ENCODE assay signal across 14 cellular contexts in genomic region chr10:6212266-6212640, GRCh38. TPM values are rescaled to one million over a fixed set of nuclear protein-coding genes. Genes with fewer than 3 reads are reported as not detected.
DNase-seq lines count a peak whose midpoint lies in the region; ATAC-seq and TF ChIP-seq lines count a peak whose summit lies in the region.
"Had no signal": no experiment of that assay in that cellular context is flagged by ENCODE, and none has a peak within 500 bp of the region (broad histone marks: within the 10 kb centered on the region; RNA-seq: fewer than 3 reads in every experiment).

No MANE protein-coding gene starts in this region.

- H3K4me3 Mint-ChIP-seq in endodermal cell = no peak overlapping the region
- no peak overlapping the region for H3K4me3 Mint-ChIP-seq in stimulated activated naive B cell treated with anti-CD40 and anti-IgM and Interleukin-4, amounts not matched to agents 10 μg/mL and 1 μg/mL and 100 μg/mL, for 72 hours
- H3K4me3 Mint-ChIP-seq: B cell had no signal

- H3K36me3 ChIP-seq in GM23248 (ENCODE audit: low read depth) = peaks cover 13% of the 10 kb centered on the region; the same call in 1 of the 2 replicates
- H3K36me3 ChIP-seq in endodermal cell (ENCODE audit: control insufficient read depth, insufficient read depth, low read length) = peaks cover 48% of the 10 kb centered on the region
- peaks cover 6% of the 10 kb centered on the region for H3K36me3 ChIP-seq in mesendoderm (ENCODE audit: control insufficient read depth, insufficient read depth, low read length)

- ATAC-seq in stimulated activated naive B cell treated with anti-CD40 and anti-IgM and Interleukin-4, amounts not matched to agents 10 μg/mL and 1 μg/mL and 100 μg/mL, for 72 hours (replicated peaks) = no peak
- ATAC-seq in GM21576 (IDR thresholded peaks at IDR 0.05; ENCODE audit: unreplicated experiment) (no peak), GM18861 (IDR thresholded peaks at IDR 0.05; ENCODE audit: unreplicated experiment) (no peak), HG02938 (IDR thresholded peaks at IDR 0.05; ENCODE audit: unreplicated experiment) (no peak)

- H3K27me3 Mint-ChIP-seq in endodermal cell (ENCODE audit: insufficient read depth) = no peaks in the 10 kb centered on the region
- H3K27me3 Mint-ChIP-seq in stimulated activated naive B cell treated with anti-CD40 and anti-IgM and Interleukin-4, amounts not matched to agents 10 μg/mL and 1 μg/mL and 100 μg/mL, for 72 hours = no peaks in the 10 kb centered on the region
- H3K27me3 Mint-ChIP-seq: B cell had no signal

- no peaks in the 10 kb centered on the region for H3F3A ChIP-seq in GM23248 (ENCODE audit: insufficient read depth)

- in situ Hi-C loops in GM23248 (cut with MboI) = no loop called here

- H2BK5ac ChIP-seq in mesendoderm (ENCODE audit: low read length) = no peak overlapping the region

- 37 to 44% methylated on average over 12 of the region's 12 CpGs for WGBS in GM23248 (ENCODE audit: low coverage in 1 of 2, low lambda C conversion rate in 2 of 2, missing lambda C conversion rate in 2 of 2), 2 experiments
- 89 to 95% methylated on average over 3 to 12 of the region's 12 CpGs for WGBS in endodermal cell (ENCODE audit: insufficient coverage in 1 of 2, insufficient read length in 1 of 2), 2 experiments
- WGBS in mesendoderm (ENCODE audit: extremely low coverage, insufficient coverage, low lambda C conversion rate) = no CpG with 5 or more reads among the region's 12 CpGs

- DNase-seq in GM23248 (no peak), endodermal cell (no peak), mesendoderm (no peak), COLO668 (lab: John Stamatoyannopoulos, UW; ENCODE audit: unreplicated experiment) (no peak)
- no peak for DNase-seq in stimulated activated naive B cell treated with anti-CD40 and anti-IgM and Interleukin-4, amounts not matched to agents 10 μg/mL and 1 μg/mL and 100 μg/mL, for 72 hours
- DNase-seq: activated gamma-delta T cell treated with Interleukin-2 at 50 U/mL for 16 hours, NCI-H2081 treated with DMSO at 0.1 percent for 48 hours, thyroid gland had no signal

- peak overlapping the region; percentile 38 for H3K4me2 ChIP-seq in GM23248 (ENCODE audit: unreplicated experiment)
- H3K4me2 ChIP-seq in mesendoderm (ENCODE audit: low read length) = no peak overlapping the region

- H2BK15ac ChIP-seq in mesendoderm (replicated peaks; ENCODE audit: low read depth) = no peak overlapping the region

- no peak for TF ChIP-seq CTCF in endodermal cell (conservative IDR thresholded peaks at IDR 0.05)

- no peak overlapping the region for H3K18ac ChIP-seq in mesendoderm (ENCODE audit: low read length)

- H3K79me1 ChIP-seq in mesendoderm (ENCODE audit: low read length) = peaks cover 25% of the 10 kb centered on the region

- H3K56ac ChIP-seq in mesendoderm (ENCODE audit: low read length) = no peak overlapping the region

- H4K5ac ChIP-seq in mesendoderm (ENCODE audit: low read length) = no peak overlapping the region

- H3K9me3 Mint-ChIP-seq in endodermal cell = no peaks in the 10 kb centered on the region
- H3K9me3 Mint-ChIP-seq in stimulated activated naive B cell treated with anti-CD40 and anti-IgM and Interleukin-4, amounts not matched to agents 10 μg/mL and 1 μg/mL and 100 μg/mL, for 72 hours = no peaks in the 10 kb centered on the region

- no peak overlapping the region for H3K4me3 ChIP-seq in GM23248
- H3K4me3 ChIP-seq in endodermal cell (ENCODE audit: low read length) = no peak overlapping the region
- no peak overlapping the region for H3K4me3 ChIP-seq in mesendoderm (ENCODE audit: low read length)
- H3K4me3 ChIP-seq: body of pancreas, thyroid gland had no signal

- no peaks in the 10 kb centered on the region for H3K9me3 ChIP-seq in GM23248 (ENCODE audit: low read depth)
- no peaks in the 10 kb centered on the region for H3K9me3 ChIP-seq in endodermal cell (ENCODE audit: control insufficient read depth, low read length)
- H3K9me3 ChIP-seq: body of pancreas, thyroid gland had no signal

- peaks cover 10% of the 10 kb centered on the region for H3K4me1 ChIP-seq in GM23248 (ENCODE audit: insufficient read depth)
- H3K4me1 ChIP-seq in endodermal cell (ENCODE audit: control insufficient read depth, insufficient read depth, low read length) = peaks cover 5% of the 10 kb centered on the region
- H3K4me1 ChIP-seq in mesendoderm (ENCODE audit: control insufficient read depth, low read depth, low read length) = peaks cover 6% of the 10 kb centered on the region
- H3K4me1 ChIP-seq: parathyroid adenoma had no signal

- H3K4ac ChIP-seq in mesendoderm (ENCODE audit: low read depth, low read length) = no peak overlapping the region

- no peak overlapping the region for H2AK5ac ChIP-seq in mesendoderm (ENCODE audit: low read length)

- no peaks in the 10 kb centered on the region for H3K9me2 ChIP-seq in GM23248 (ENCODE audit: insufficient read depth)

- H4K20me1 ChIP-seq in GM23248 (ENCODE audit: insufficient read depth) = 0 out of 2 replicates have a peak, but pooled peaks cover 4% of the 10 kb centered on the region

- H3K27ac ChIP-seq in GM23248 (0 out of 2 replicates have a peak overlapping the region, but pooled peaks have one; percentile 10), endodermal cell (ENCODE audit: low read depth, low read length) (peak overlapping the region; percentile 91), mesendoderm (ENCODE audit: low read depth, low read length) (no peak overlapping the region)
- H3K27ac ChIP-seq: body of pancreas, parathyroid adenoma, thyroid gland had no signal

- no peak overlapping the region for H3K27ac Mint-ChIP-seq in endodermal cell
- peak overlapping the region; percentile 31 for H3K27ac Mint-ChIP-seq in stimulated activated naive B cell treated with anti-CD40 and anti-IgM and Interleukin-4, amounts not matched to agents 10 μg/mL and 1 μg/mL and 100 μg/mL, for 72 hours
- H3K27ac Mint-ChIP-seq: B cell had no signal

- H2BK120ac ChIP-seq in mesendoderm (ENCODE audit: low read depth, low read length) = no peak overlapping the region

- H3K23ac ChIP-seq in mesendoderm (ENCODE audit: low read length) = peak overlapping the region; percentile 15

- peaks cover 12% of the 10 kb centered on the region for H3K4me1 Mint-ChIP-seq in endodermal cell
- H3K4me1 Mint-ChIP-seq in stimulated activated naive B cell treated with anti-CD40 and anti-IgM and Interleukin-4, amounts not matched to agents 10 μg/mL and 1 μg/mL and 100 μg/mL, for 72 hours = peaks cover 12 to 20% of the 10 kb centered on the region in 2 donors

- H3K79me2 ChIP-seq in GM23248 (ENCODE audit: insufficient read depth) (peaks cover 66% of the 10 kb centered on the region), mesendoderm (ENCODE audit: control insufficient read depth, insufficient read depth, low read length) (peaks cover 29% of the 10 kb centered on the region)

- H3K9ac ChIP-seq in GM23248 (peak overlapping the region; percentile 61), endodermal cell (ENCODE audit: extremely low read depth, low read length, poor library complexity, severe bottlenecking) (no peak overlapping the region), mesendoderm (ENCODE audit: low read length) (no peak overlapping the region)
- H3K9ac ChIP-seq: parathyroid adenoma had no signal

- H3K36me3 Mint-ChIP-seq in endodermal cell (ENCODE audit: low read depth) = peaks cover 42% of the 10 kb centered on the region
- peaks cover 32 to 50% of the 10 kb centered on the region in 2 donors for H3K36me3 Mint-ChIP-seq in stimulated activated naive B cell treated with anti-CD40 and anti-IgM and Interleukin-4, amounts not matched to agents 10 μg/mL and 1 μg/mL and 100 μg/mL, for 72 hours

- H4K8ac ChIP-seq in mesendoderm (ENCODE audit: low read depth, low read length) = no peak overlapping the region

- H3K27me3 ChIP-seq in GM23248 (replicated peaks; ENCODE audit: insufficient read depth) (no peaks in the 10 kb centered on the region), endodermal cell (ENCODE audit: control insufficient read depth, insufficient read depth, low read length, poor library complexity, severe bottlenecking) (no peaks in the 10 kb centered on the region), mesendoderm (ENCODE audit: insufficient read depth, low read length, poor library complexity) (no peaks in the 10 kb centered on the region)
- H3K27me3 ChIP-seq: body of pancreas, thyroid gland had no signal

- peak overlapping the region; percentile 63 for H2AFZ ChIP-seq in GM23248
- H2AFZ ChIP-seq: parathyroid adenoma had no signal

RNA-seq across cellular contexts. Expression of gene PFKFB3, which starts 9.5 kb away (rescaled TPM):
- 14.5 and 23.6 TPM in 2 replicates for total RNA-seq in GM23248 (2014; rRNA removed; shearing (Covaris generic))
- 23.5 and 23.7 TPM in 2 replicates for polyA plus RNA-seq in GM23248 (2016; fragmentation: Nextera tagmentation; extraction: Ambion mirVana)
- 10 to 100 TPM; 31.2 to 34.5 TPM for total RNA-seq in endodermal cell
- 32.6 TPM for polyA plus RNA-seq in endodermal cell (2013, experiment 1 of 2)
- polyA plus RNA-seq in endodermal cell (2013, experiment 2 of 2) = 31.8 TPM
- polyA plus RNA-seq in mesendoderm (2013, experiment 1 of 2) = 18.7 TPM
- 18.7 TPM for polyA plus RNA-seq in mesendoderm (2013, experiment 2 of 2)
